ENCODE assay signal across 1 cellular context in the genomic region with DNA sequence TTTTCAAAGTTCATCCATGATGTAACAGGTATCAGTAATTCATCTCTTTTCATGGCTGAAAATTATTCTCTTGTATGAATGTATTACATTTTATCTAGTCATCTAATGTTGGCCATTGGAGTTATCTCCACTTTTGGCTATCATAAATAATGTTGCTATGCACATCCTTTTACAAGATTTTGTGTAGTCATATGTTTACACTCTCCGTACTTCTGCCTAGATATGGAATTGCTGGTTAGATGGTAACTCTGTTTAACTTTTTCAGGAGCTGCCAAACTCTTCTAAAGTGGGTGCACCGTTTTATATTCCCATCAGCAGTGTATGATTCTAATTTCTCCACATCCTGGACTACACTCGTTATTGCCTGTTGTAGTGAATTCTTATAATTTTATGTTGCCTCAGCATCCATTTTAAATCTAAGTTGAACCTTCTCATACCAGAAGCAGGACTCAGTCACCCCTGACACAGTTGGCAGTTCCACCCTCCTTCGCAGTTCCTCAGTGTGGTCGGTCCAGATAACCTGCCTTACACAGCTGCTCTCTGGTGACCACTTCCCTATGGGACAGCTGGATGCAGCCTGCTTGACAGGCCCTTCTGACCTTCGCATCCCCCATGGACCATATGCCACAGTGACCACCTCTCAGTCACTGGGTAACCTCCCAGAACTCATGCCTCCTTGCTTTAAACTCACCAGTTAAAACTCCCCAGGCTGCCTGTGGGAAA.
TF ChIP-seq lines count a peak whose summit lies in the region.

No MANE protein-coding gene starts in this region.

TF ChIP-seq in GM12878, 131 proteins besides CTCF, POLR2A, EP300 and RAD21:
- TF ChIP-seq SPI1 (IDR thresholded peaks at IDR 0.05; ENCODE audit: borderline replicate concordance, insufficient read depth, low read depth, low read length), result peak; percentile 46; the same call in 1 of the 2 replicates
- peak; percentile 77; the same call in 1 of the 2 replicates for TF ChIP-seq TCF12 (IDR thresholded peaks at IDR 0.05; ENCODE audit: low read depth, low read length)
- no peak for TF ChIP-seq LARP7 (IDR thresholded peaks at IDR 0.05)
